Comparison of ENCODE assay signal across 1 cellular context in the genomic region with DNA sequence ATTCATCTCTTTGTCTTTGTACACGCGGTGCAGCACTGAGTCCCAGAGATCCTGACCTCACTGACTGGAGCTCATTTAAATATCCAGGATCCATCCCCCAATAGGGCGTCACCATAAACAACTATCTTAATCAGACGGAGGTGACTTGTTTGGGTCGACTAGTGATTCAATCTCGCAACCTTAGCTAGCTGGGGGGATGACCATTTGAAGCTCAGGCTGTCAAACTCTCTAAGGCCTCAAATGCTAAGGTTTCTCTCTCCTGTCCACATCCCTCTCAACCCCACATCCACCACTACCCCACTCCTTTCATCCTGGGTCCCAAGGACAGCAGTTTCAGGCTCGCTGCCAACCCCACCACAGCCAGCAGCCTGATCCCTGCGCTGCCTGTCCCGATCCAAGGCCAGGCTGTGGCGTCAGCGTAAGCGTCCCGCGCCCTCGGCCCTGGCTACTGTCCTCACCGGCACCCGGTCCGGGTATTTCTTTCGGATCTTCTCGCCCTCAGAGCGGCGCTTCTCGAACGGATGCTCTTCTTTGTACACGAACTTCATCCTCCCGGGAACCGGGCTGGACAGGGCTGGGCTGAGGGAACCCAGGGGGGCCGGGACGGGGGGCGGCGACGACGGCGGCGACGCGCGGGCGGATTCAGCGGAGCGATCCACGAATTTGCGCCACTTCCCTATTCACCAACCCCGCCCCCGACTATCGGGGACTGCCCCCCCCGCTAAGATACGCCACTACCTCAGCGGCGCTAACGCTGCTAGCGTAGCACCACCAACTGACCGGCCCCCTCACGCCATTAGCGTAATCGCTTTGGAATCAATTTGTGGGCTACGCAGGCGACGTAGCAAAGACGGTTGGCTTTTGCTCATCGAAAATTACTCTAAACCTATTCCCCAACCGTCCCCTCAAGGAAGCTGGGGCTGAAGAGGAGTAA.
TF ChIP-seq lines count a peak whose summit lies in the region.

A gene (minus strand): TSS at position 667 of the 934 bp plus-strand sequence. CDS start 119 bp downstream, at position 548.

TF ChIP-seq in HepG2, 621 proteins besides CTCF, POLR2A, EP300 and RAD21 (continued from another document and continues in another):
- TF ChIP-seq, protein P1, sequence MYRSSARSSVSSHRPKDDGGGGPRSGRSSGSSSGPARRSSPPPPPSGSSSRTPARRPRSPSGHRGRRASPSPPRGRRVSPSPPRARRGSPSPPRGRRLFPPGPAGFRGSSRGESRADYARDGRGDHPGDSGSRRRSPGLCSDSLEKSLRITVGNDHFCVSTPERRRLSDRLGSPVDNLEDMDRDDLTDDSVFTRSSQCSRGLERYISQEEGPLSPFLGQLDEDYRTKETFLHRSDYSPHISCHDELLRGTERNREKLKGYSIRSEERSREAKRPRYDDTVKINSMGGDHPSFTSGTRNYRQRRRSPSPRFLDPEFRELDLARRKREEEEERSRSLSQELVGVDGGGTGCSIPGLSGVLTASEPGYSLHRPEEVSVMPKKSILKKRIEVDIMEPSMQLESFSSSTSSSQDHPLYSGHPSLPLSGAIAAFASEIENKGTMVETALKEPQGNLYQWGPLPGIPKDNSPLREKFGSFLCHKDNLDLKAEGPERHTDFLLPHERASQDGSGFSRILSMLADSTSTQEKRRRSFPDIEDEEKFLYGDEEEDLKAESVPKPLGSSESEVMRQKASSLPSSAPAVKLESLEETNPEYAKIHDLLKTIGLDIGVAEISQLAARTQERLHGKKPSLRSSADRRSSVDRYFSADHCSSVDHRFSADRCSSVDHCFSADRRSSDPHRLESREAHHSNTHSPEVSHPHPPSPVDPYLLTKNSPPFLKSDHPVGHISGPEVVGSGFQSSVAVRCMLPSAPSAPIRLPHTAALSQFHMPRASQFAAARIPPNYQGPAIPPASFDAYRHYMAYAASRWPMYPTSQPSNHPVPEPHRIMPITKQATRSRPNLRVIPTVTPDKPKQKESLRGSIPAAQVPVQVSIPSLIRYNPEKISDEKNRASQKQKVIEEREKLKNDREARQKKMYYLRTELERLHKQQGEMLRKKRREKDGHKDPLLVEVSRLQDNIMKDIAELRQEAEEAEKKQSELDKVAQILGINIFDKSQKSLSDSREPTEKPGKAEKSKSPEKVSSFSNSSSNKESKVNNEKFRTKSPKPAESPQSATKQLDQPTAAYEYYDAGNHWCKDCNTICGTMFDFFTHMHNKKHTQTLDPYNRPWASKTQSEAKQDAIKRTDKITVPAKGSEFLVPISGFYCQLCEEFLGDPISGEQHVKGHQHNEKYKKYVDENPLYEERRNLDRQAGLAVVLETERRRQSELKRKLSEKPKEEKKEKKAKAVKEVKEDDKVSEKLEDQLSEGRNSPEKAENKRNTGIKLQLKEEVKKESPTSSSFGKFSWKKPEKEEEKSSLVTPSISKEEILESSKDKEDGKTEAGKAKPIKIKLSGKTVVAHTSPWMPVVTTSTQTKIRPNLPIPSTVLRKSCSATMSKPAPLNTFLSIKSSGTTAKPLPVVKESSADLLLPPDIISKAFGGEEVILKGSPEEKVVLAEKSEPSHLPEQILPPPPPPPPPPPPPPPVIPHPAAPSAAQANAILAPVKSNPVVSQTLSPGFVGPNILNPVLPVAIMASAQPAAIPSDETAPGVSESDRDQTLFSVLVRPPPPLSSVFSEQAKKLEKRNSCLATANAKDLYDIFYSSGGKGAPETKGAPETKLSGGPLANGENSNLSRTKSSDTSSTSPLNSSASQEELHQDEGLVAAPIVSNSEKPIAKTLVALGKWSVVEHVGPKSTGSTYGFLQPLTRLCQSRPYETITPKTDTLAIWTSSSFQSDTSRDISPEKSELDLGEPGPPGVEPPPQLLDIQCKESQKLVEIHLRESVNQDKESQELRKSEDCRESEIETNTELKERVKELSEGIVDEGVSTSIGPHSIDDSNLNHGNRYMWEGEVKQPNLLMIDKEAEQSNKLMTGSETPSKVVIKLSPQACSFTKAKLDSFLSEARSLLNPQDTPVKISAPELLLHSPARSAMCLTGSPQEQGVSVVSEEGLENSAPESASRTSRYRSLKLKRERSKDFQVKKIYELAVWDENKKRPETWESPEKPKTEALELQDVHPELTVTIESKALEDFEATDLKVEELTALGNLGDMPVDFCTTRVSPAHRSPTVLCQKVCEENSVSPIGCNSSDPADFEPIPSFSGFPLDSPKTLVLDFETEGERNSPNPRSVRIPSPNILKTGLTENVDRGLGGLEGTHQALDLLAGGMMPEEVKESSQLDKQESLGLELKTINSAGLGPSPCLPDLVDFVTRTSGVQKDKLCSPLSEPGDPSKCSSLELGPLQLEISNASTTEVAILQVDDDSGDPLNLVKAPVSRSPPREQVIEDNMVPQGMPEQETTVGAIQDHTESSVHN (CRISPR knock-in tag; IDR thresholded peaks at IDR 0.05): no peak
- no peak for TF ChIP-seq HMG20A (CRISPR knock-in tag; IDR thresholded peaks at IDR 0.05; ENCODE audit: borderline replicate concordance)
- no peak for TF ChIP-seq ZSCAN9 (CRISPR knock-in tag; IDR thresholded peaks at IDR 0.05; ENCODE audit: borderline replicate concordance)
- TF ChIP-seq, protein P2, sequence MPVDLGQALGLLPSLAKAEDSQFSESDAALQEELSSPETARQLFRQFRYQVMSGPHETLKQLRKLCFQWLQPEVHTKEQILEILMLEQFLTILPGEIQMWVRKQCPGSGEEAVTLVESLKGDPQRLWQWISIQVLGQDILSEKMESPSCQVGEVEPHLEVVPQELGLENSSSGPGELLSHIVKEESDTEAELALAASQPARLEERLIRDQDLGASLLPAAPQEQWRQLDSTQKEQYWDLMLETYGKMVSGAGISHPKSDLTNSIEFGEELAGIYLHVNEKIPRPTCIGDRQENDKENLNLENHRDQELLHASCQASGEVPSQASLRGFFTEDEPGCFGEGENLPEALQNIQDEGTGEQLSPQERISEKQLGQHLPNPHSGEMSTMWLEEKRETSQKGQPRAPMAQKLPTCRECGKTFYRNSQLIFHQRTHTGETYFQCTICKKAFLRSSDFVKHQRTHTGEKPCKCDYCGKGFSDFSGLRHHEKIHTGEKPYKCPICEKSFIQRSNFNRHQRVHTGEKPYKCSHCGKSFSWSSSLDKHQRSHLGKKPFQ (CRISPR knock-in tag; IDR thresholded peaks at IDR 0.05; ENCODE audit: insufficient replicate concordance): peak; percentile 13
- TF ChIP-seq KDM4B (CRISPR knock-in tag; IDR thresholded peaks at IDR 0.05): no peak
- peak; percentile 58; the same call in 1 of the 2 replicates for TF ChIP-seq TAF1 (CRISPR knock-in tag; IDR thresholded peaks at IDR 0.05)
- no peak for TF ChIP-seq POGZ (CRISPR knock-in tag; IDR thresholded peaks at IDR 0.05)
- TF ChIP-seq CHD2 (IDR thresholded peaks at IDR 0.05; ENCODE audit: low read depth, low read length): no peak; the same call in 1 of the 2 replicates
- TF ChIP-seq, protein P3, sequence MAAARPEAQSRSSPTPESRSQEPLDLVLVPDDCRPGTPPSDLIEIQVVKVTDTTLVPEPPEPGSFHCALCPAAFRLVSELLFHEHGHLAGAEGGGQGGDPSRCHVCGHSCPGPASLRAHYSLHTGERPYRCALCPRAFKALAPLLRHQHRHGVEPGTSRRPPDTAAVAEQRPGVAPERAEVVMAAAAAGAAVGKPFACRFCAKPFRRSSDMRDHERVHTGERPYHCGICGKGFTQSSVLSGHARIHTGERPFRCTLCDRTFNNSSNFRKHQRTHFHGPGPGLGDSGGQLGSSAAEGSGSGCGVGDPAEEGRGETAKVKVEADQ (CRISPR knock-in tag; IDR thresholded peaks at IDR 0.05; ENCODE audit: borderline replicate concordance): no peak
- TF ChIP-seq, protein P4, sequence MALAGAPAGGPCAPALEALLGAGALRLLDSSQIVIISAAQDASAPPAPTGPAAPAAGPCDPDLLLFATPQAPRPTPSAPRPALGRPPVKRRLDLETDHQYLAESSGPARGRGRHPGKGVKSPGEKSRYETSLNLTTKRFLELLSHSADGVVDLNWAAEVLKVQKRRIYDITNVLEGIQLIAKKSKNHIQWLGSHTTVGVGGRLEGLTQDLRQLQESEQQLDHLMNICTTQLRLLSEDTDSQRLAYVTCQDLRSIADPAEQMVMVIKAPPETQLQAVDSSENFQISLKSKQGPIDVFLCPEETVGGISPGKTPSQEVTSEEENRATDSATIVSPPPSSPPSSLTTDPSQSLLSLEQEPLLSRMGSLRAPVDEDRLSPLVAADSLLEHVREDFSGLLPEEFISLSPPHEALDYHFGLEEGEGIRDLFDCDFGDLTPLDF (CRISPR knock-in tag; IDR thresholded peaks at IDR 0.05): no peak; the same call in 1 of the 2 replicates
- TF ChIP-seq ZC3H4 (CRISPR knock-in tag; IDR thresholded peaks at IDR 0.05; ENCODE audit: borderline replicate concordance): 0 out of 2 replicates have a peak, but pooled peaks have one; percentile 6
- TF ChIP-seq, protein P5, sequence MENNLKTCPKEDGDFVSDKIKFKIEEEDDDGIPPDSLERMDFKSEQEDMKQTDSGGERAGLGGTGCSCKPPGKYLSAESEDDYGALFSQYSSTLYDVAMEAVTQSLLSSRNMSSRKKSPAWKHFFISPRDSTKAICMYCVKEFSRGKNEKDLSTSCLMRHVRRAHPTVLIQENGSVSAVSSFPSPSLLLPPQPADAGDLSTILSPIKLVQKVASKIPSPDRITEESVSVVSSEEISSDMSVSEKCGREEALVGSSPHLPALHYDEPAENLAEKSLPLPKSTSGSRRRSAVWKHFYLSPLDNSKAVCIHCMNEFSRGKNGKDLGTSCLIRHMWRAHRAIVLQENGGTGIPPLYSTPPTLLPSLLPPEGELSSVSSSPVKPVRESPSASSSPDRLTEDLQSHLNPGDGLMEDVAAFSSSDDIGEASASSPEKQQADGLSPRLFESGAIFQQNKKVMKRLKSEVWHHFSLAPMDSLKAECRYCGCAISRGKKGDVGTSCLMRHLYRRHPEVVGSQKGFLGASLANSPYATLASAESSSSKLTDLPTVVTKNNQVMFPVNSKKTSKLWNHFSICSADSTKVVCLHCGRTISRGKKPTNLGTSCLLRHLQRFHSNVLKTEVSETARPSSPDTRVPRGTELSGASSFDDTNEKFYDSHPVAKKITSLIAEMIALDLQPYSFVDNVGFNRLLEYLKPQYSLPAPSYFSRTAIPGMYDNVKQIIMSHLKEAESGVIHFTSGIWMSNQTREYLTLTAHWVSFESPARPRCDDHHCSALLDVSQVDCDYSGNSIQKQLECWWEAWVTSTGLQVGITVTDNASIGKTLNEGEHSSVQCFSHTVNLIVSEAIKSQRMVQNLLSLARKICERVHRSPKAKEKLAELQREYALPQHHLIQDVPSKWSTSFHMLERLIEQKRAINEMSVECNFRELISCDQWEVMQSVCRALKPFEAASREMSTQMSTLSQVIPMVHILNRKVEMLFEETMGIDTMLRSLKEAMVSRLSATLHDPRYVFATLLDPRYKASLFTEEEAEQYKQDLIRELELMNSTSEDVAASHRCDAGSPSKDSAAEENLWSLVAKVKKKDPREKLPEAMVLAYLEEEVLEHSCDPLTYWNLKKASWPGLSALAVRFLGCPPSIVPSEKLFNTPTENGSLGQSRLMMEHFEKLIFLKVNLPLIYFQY (CRISPR knock-in tag; IDR thresholded peaks at IDR 0.05; ENCODE audit: borderline replicate concordance): no peak
- TF ChIP-seq ZNF382 (CRISPR knock-in tag; IDR thresholded peaks at IDR 0.05; ENCODE audit: borderline replicate concordance): no peak
- TF ChIP-seq, protein P6, sequence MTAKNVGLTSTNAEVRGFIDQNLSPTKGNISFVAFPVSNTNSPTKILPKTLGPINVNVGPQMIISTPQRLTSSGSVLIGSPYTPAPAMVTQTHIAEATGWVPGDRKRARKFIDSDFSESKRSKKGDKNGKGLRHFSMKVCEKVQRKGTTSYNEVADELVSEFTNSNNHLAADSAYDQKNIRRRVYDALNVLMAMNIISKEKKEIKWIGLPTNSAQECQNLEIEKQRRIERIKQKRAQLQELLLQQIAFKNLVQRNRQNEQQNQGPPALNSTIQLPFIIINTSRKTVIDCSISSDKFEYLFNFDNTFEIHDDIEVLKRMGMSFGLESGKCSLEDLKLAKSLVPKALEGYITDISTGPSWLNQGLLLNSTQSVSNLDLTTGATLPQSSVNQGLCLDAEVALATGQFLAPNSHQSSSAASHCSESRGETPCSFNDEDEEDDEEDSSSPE (CRISPR knock-in tag; IDR thresholded peaks at IDR 0.05): no peak
- no peak for TF ChIP-seq ZNF326 (CRISPR knock-in tag; IDR thresholded peaks at IDR 0.05; ENCODE audit: borderline replicate concordance)
- peak; percentile 24; the same call in 1 of the 2 replicates for TF ChIP-seq TCF7 (IDR thresholded peaks at IDR 0.05; ENCODE audit: low read depth)
- TF ChIP-seq ZBTB21 (CRISPR knock-in tag; IDR thresholded peaks at IDR 0.05): no peak
- TF ChIP-seq, protein P7, sequence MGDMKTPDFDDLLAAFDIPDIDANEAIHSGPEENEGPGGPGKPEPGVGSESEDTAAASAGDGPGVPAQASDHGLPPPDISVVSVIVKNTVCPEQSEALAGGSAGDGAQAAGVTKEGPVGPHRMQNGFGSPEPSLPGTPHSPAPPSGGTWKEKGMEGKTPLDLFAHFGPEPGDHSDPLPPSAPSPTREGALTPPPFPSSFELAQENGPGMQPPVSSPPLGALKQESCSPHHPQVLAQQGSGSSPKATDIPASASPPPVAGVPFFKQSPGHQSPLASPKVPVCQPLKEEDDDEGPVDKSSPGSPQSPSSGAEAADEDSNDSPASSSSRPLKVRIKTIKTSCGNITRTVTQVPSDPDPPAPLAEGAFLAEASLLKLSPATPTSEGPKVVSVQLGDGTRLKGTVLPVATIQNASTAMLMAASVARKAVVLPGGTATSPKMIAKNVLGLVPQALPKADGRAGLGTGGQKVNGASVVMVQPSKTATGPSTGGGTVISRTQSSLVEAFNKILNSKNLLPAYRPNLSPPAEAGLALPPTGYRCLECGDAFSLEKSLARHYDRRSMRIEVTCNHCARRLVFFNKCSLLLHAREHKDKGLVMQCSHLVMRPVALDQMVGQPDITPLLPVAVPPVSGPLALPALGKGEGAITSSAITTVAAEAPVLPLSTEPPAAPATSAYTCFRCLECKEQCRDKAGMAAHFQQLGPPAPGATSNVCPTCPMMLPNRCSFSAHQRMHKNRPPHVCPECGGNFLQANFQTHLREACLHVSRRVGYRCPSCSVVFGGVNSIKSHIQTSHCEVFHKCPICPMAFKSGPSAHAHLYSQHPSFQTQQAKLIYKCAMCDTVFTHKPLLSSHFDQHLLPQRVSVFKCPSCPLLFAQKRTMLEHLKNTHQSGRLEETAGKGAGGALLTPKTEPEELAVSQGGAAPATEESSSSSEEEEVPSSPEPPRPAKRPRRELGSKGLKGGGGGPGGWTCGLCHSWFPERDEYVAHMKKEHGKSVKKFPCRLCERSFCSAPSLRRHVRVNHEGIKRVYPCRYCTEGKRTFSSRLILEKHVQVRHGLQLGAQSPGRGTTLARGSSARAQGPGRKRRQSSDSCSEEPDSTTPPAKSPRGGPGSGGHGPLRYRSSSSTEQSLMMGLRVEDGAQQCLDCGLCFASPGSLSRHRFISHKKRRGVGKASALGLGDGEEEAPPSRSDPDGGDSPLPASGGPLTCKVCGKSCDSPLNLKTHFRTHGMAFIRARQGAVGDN (CRISPR knock-in tag; IDR thresholded peaks at IDR 0.05): peak; percentile 76
- peak; percentile 75; the same call in 1 of the 2 replicates for TF ChIP-seq ZNF709 (CRISPR knock-in tag; IDR thresholded peaks at IDR 0.05)
